1 cellular context compared by ENCODE assay signal in genomic region chr2:198691236-198691635, GRCh38.
A peak's percentile ranks its signal among the peaks of the same experiment; 100 is the strongest.
TF ChIP-seq lines count a peak whose summit lies in the region.

No MANE protein-coding gene starts in this region.

TF ChIP-seq in HepG2, 621 proteins besides CTCF, POLR2A, EP300 and RAD21 (continued from another document):
- TF ChIP-seq, protein P1, sequence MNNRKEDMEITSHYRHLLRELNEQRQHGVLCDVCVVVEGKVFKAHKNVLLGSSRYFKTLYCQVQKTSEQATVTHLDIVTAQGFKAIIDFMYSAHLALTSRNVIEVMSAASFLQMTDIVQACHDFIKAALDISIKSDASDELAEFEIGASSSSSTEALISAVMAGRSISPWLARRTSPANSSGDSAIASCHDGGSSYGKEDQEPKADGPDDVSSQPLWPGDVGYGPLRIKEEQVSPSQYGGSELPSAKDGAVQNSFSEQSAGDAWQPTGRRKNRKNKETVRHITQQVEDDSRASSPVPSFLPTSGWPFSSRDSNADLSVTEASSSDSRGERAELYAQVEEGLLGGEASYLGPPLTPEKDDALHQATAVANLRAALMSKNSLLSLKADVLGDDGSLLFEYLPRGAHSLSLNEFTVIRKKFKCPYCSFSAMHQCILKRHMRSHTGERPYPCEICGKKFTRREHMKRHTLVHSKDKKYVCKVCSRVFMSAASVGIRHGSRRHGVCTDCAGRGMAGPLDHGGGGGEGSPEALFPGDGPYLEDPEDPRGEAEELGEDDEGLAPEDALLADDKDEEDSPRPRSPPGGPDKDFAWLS (CRISPR knock-in tag; IDR thresholded peaks at IDR 0.05; ENCODE audit: borderline replicate concordance): no peak
- TF ChIP-seq MAFF (IDR thresholded peaks at IDR 0.05; ENCODE audit: low read depth, low read length) (peak; percentile 64; the same call in 1 of the 2 replicates), ZNF552 (CRISPR knock-in tag; IDR thresholded peaks at IDR 0.05; ENCODE audit: borderline replicate concordance) (no peak), ZNF747 (CRISPR knock-in tag; IDR thresholded peaks at IDR 0.05; ENCODE audit: borderline replicate concordance) (no peak), MAFK (conservative IDR thresholded peaks at IDR 0.05 in 1 of 2, IDR thresholded peaks at IDR 0.05 in 1 of 2; ENCODE audit: low read length in 2 of 2) (peak; percentile 48 to 65; a peak in 3 of 4 replicates), ZNF282 (IDR thresholded peaks at IDR 0.05; ENCODE audit: partially characterized antibody) (no peak), MAZ (IDR thresholded peaks at IDR 0.05; ENCODE audit: borderline replicate concordance, low read depth, low read length) (no peak), MAZ (CRISPR knock-in tag; IDR thresholded peaks at IDR 0.05; ENCODE audit: low read depth) (no peak), NR3C1 (CRISPR knock-in tag; IDR thresholded peaks at IDR 0.05) (no peak)
- TF ChIP-seq, protein P2, sequence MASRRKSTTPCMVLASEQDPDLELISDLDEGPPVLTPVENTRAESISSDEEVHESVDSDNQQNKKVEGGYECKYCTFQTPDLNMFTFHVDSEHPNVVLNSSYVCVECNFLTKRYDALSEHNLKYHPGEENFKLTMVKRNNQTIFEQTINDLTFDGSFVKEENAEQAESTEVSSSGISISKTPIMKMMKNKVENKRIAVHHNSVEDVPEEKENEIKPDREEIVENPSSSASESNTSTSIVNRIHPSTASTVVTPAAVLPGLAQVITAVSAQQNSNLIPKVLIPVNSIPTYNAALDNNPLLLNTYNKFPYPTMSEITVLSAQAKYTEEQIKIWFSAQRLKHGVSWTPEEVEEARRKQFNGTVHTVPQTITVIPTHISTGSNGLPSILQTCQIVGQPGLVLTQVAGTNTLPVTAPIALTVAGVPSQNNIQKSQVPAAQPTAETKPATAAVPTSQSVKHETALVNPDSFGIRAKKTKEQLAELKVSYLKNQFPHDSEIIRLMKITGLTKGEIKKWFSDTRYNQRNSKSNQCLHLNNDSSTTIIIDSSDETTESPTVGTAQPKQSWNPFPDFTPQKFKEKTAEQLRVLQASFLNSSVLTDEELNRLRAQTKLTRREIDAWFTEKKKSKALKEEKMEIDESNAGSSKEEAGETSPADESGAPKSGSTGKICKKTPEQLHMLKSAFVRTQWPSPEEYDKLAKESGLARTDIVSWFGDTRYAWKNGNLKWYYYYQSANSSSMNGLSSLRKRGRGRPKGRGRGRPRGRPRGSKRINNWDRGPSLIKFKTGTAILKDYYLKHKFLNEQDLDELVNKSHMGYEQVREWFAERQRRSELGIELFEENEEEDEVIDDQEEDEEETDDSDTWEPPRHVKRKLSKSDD (CRISPR knock-in tag; IDR thresholded peaks at IDR 0.05; ENCODE audit: low read depth): no peak
